8 cellular contexts compared by ENCODE assay signal in genomic region chr1:6033986-6034749, GRCh38. TPM values are rescaled to one million over a fixed set of nuclear protein-coding genes. Genes with fewer than 3 reads are reported as not detected.
A peak's percentile ranks its signal among the peaks of the same experiment; 100 is the strongest.
DNase-seq lines count a peak whose midpoint lies in the region; ATAC-seq, FAIRE-seq and TF ChIP-seq lines count a peak whose summit lies in the region.

No MANE protein-coding gene starts in this region.

- H3K4me1 ChIP-seq in Panc1 (ENCODE audit: control insufficient read depth, insufficient read depth, low read length) (peaks cover 17% of the 10 kb centered on the region), GM12878 (ENCODE audit: control insufficient read depth, insufficient read depth, low read length) (peaks cover 15% of the 10 kb centered on the region)

- TF ChIP-seq EP300 in GM12878 (IDR thresholded peaks at IDR 0.05; ENCODE audit: borderline replicate concordance in 1 of 2, control insufficient read depth in 1 of 2, low read depth in 2 of 2, low read length in 2 of 2): no peak

- H3K9ac ChIP-seq in GM12878 (ENCODE audit: control insufficient read depth, insufficient read depth, low read length): no peak overlapping the region

- H3K9me3 ChIP-seq in Panc1 (ENCODE audit: control insufficient read depth, insufficient read depth, low read depth, low read length) (no peaks in the 10 kb centered on the region), GM12878 (replicated peaks; ENCODE audit: control insufficient read depth, insufficient read depth, low read length) (no peaks in the 10 kb centered on the region)

- H2AFZ ChIP-seq in GM12878 (ENCODE audit: control insufficient read depth, low read depth, low read length): no peak overlapping the region

- intact Hi-C loops in Panc1 (cut with micrococcal nuclease; ENCODE audit: unreplicated experiment) (no loop called here), GM12878 (cut with micrococcal nuclease; ENCODE audit: unreplicated experiment) (no loop called here)

- peak; percentile 74 for DNase-seq in NCI-H82 (lab: John Stamatoyannopoulos, UW)
- no peak for DNase-seq in NCI-H82 treated with DMSO at 0.1 percent for 48 hours (lab: John Stamatoyannopoulos, UW; ENCODE audit: unreplicated experiment)
- DNase-seq in Panc1 (ENCODE audit: low read depth, low spot score): no peak
- DNase-seq in GM12878 (ENCODE audit: low read depth, low spot score): no peak
- peak; percentile 86 for DNase-seq in iPS-NIHi7 (ENCODE audit: extremely low spot score)
- DNase-seq in stimulated activated CD4-positive, alpha-beta T cell treated with anti-CD3 and anti-CD28 coated beads, Interleukin-2, amount 100 ng/mL, for 48 hours: peak; percentile 24 to 46

- 0 out of 2 replicates have a peak, but pooled peaks have one; percentile 11 for TF ChIP-seq RAD21 in GM12878 (IDR thresholded peaks at IDR 0.05; ENCODE audit: insufficient read depth, low read depth, low read length)

- SMC1A ChIA-PET in GM12878 (lab: Charles Lee; ENCODE audit: uncharacterized antibody, unreplicated experiment): interaction anchor here (1.2 kb wide), 1 partner anchor 10 kb away, joined by 3 read pairs; no protein-coding TSS in a partner anchor

- no peaks in the 10 kb centered on the region for H3K36me3 ChIP-seq in Panc1 (ENCODE audit: control insufficient read depth, insufficient read depth, low read length)
- peaks cover 9 to 22% of the 10 kb centered on the region in 2 experiments for H3K36me3 ChIP-seq in GM12878 (ENCODE audit: control insufficient read depth in 2 of 2, insufficient read depth in 2 of 2, low read length in 1 of 2)

- H3K79me2 ChIP-seq in GM12878 (ENCODE audit: control insufficient read depth, insufficient read depth, low read length): peaks cover 58% of the 10 kb centered on the region

- H4K20me1 ChIP-seq in GM12878 (ENCODE audit: control insufficient read depth, insufficient read depth): peaks cover 11% of the 10 kb centered on the region

- TF ChIP-seq POLR2A in GM12878 (IDR thresholded peaks at IDR 0.05; ENCODE audit: low read depth, low read length): no peak

- ATAC-seq in Panc1 (peak; percentile 84), GM12878 (peak; percentile 57), HG03108 (IDR thresholded peaks at IDR 0.05; ENCODE audit: unreplicated experiment) (no peak), HG02981 (IDR thresholded peaks at IDR 0.05; ENCODE audit: unreplicated experiment) (no peak)

- TF ChIP-seq CTCF in Panc1 (IDR thresholded peaks at IDR 0.05) (peak; percentile 91), GM12878 (IDR thresholded peaks at IDR 0.05 in 2 of 3, conservative IDR thresholded peaks at IDR 0.05 in 1 of 3; ENCODE audit: control insufficient read depth in 2 of 3, extremely low read depth in 1 of 3, insufficient read depth in 1 of 3, low read depth in 3 of 3, low read length in 3 of 3) (peak; percentile 24 to 66 (median 51))

- RAD21 ChIA-PET in GM12878 (lab: Charles Lee; ENCODE audit: unreplicated experiment): interaction anchor here (1.9 kb wide), 1 partner anchor 41 kb away, joined by 6 read pairs; no protein-coding TSS in a partner anchor

- H3K4me3 ChIP-seq in Panc1 (ENCODE audit: low read depth in 2 of 2, low read length in 2 of 2) (no peak overlapping the region), GM12878 (no peak overlapping the region)

- POLR2A ChIA-PET in Panc1 (lab: Charles Lee): no interaction called here
- POLR2A ChIA-PET in GM12878 (lab: Charles Lee): no interaction called here

- WGBS in GM12878 (ENCODE audit: insufficient coverage, insufficient replicate concordance, low lambda C conversion rate, missing lambda C conversion rate): 78% methylated on average over 21 of the region's 21 CpGs

- CTCF ChIA-PET in Panc1 (lab: Charles Lee) (interaction anchor here (0.6 to 0.8 kb wide), 5 partner anchors 8 to 208 kb away, joined by 3 to 4 read pairs (median 3); no protein-coding TSS in a partner anchor), GM12878 (lab: Yijun Ruan, JAX) (interaction anchor here (0.6 to 1.5 kb wide), 5 partner anchors 10 to 119 kb away, joined by 3 to 6 read pairs (median 4); no protein-coding TSS in a partner anchor)

- BruUV-seq in Panc1 (replicated peaks; lab: Mats Ljungman, UMichigan) (no TSS peak), GM12878 (replicated peaks; lab: Mats Ljungman, UMichigan) (no TSS peak)

- no peak for FAIRE-seq in GM12878 (lab: Jason Lieb, UNC)

- H3K4me2 ChIP-seq in GM12878 (ENCODE audit: control insufficient read depth, insufficient read depth): no peak overlapping the region

- in situ Hi-C loops in Panc1 (cut with HindIII; ENCODE audit: low pct_unique_long_range_greater_than_20kb, low sequenced_read_pairs) (no loop called here), GM12878 (cut with MboI) (no loop called here)

- H3K27me3 ChIP-seq in Panc1 (ENCODE audit: control insufficient read depth, insufficient read depth, low read length) (no peaks in the 10 kb centered on the region), GM12878 (replicated peaks in 1 of 2; ENCODE audit: control insufficient read depth in 2 of 2, insufficient read depth in 2 of 2, low read length in 1 of 2) (no peaks in the 10 kb centered on the region)

- H3K27ac ChIP-seq in Panc1 (ENCODE audit: low read length) (0 out of 2 replicates have a peak overlapping the region, but pooled peaks have one; percentile 31), GM12878 (ENCODE audit: control insufficient read depth, insufficient read depth) (no peak overlapping the region)

TF ChIP-seq in GM12878, 131 proteins besides CTCF, POLR2A, EP300 and RAD21:
- TF ChIP-seq CHD4 (IDR thresholded peaks at IDR 0.05) (no peak), HDAC2 (IDR thresholded peaks at IDR 0.05) (no peak), MYC (IDR thresholded peaks at IDR 0.05; ENCODE audit: insufficient read depth, insufficient read length, insufficient replicate concordance, low read length, severe bottlenecking) (no peak), DPF2 (IDR thresholded peaks at IDR 0.05) (no peak), BACH1 (IDR thresholded peaks at IDR 0.05; ENCODE audit: borderline replicate concordance) (no peak)

RNA-seq across cellular contexts. Expression of gene KCNAB2, which starts 11.5 kb away (rescaled TPM):
- total RNA-seq in Panc1 (2021; ENCODE audit: unreplicated experiment): 27.6 TPM
- polyA plus RNA-seq in Panc1 (2012; ENCODE audit: insufficient read length): 27.2 TPM
- total RNA-seq in GM12878 (2013; cell fraction: nucleolus; rRNA removed): 140 and 169 TPM in 2 replicates
- 46.6 and 55.6 TPM in 2 replicates for total RNA-seq in GM12878 (2014; rRNA removed)
- total RNA-seq in GM12878 (2014; rRNA removed; fragmentation: Illumina TruSeq; extraction: Trizol): 34.8 and 36.9 TPM in 2 replicates
- 118 and 123 TPM in 2 replicates for total RNA-seq in GM12878 (2021)
- polyA plus RNA-seq in GM12878 (2011; ENCODE audit: low read depth): 19.6 TPM
- 59.0 and 117 TPM in 2 replicates for polyA plus RNA-seq in GM12878 (2011; rRNA removed)
- 99.8 and 112 TPM in 2 replicates for polyA plus RNA-seq in GM12878 (2011; cell fraction: cytosol; rRNA removed)
- 639 and 737 TPM in 2 replicates for polyA plus RNA-seq in GM12878 (2011; cell fraction: nucleus; rRNA removed)
- polyA plus RNA-seq in GM12878 (2012): 60.1 and 83.6 TPM in 2 replicates
- polyA plus RNA-seq in GM12878 (2014; fragmentation: Illumina TruSeq; extraction: Trizol): 23.7 and 57.4 TPM in 2 replicates
- 1 to 10 TPM; 2.9 to 4.7 TPM for polyA plus RNA-seq in GM12878 (2014; fragmentation: Nextera tagmentation; extraction: Ambion mirVana)
- 98.9 and 115 TPM in 2 replicates for polyA plus RNA-seq in GM12878 (2014; rRNA removed)
- polyA plus RNA-seq in GM12878 (2016; fragmentation: Nextera tagmentation; extraction: Ambion mirVana): 10 to 100 TPM; 67.5 to 73.2 TPM
- 64.4 and 91.4 TPM in 2 replicates for polyA minus RNA-seq in GM12878 (2011; rRNA and poly(A)+ RNA removed)
- polyA minus RNA-seq in GM12878 (2011; cell fraction: cytosol; rRNA and poly(A)+ RNA removed): 39.9 and 41.6 TPM in 2 replicates
- 90.3 and 105 TPM in 2 replicates for polyA minus RNA-seq in GM12878 (2011; cell fraction: nucleus; rRNA and poly(A)+ RNA removed)

RNA-seq across cellular contexts. Expression of gene NPHP4, which starts 41.9 kb away (rescaled TPM):
- total RNA-seq in Panc1 (2021; ENCODE audit: unreplicated experiment): 20.1 TPM
- polyA plus RNA-seq in Panc1 (2012; ENCODE audit: insufficient read length): 20.8 TPM
- 33.2 and 39.6 TPM in 2 replicates for total RNA-seq in GM12878 (2013; cell fraction: nucleolus; rRNA removed)
- total RNA-seq in GM12878 (2014; rRNA removed): 3.2 and 3.8 TPM in 2 replicates
- 2.1 TPM in 2 replicates for total RNA-seq in GM12878 (2014; rRNA removed; fragmentation: Illumina TruSeq; extraction: Trizol)
- total RNA-seq in GM12878 (2021): 8.3 and 10.5 TPM in 2 replicates
- 1.9 TPM for polyA plus RNA-seq in GM12878 (2011; ENCODE audit: low read depth)
- polyA plus RNA-seq in GM12878 (2011; rRNA removed): 1.6 and 2.9 TPM in 2 replicates
- 3.3 and 4.8 TPM in 2 replicates for polyA plus RNA-seq in GM12878 (2011; cell fraction: cytosol; rRNA removed)
- 41.4 and 46.9 TPM in 2 replicates for polyA plus RNA-seq in GM12878 (2011; cell fraction: nucleus; rRNA removed)
- polyA plus RNA-seq in GM12878 (2012): 4.5 and 4.6 TPM in 2 replicates
- polyA plus RNA-seq in GM12878 (2014; fragmentation: Illumina TruSeq; extraction: Trizol): 1.4 and 2.6 TPM in 2 replicates
- under 1 TPM; 0.16 to 0.66 TPM for polyA plus RNA-seq in GM12878 (2014; fragmentation: Nextera tagmentation; extraction: Ambion mirVana)
- polyA plus RNA-seq in GM12878 (2014; rRNA removed): 5.3 and 6.8 TPM in 2 replicates
- polyA plus RNA-seq in GM12878 (2016; fragmentation: Nextera tagmentation; extraction: Ambion mirVana): 1 to 10 TPM; 3.3 TPM
- polyA minus RNA-seq in GM12878 (2011; rRNA and poly(A)+ RNA removed): 5.6 and 11.7 TPM in 2 replicates
- 3.8 and 4.0 TPM in 2 replicates for polyA minus RNA-seq in GM12878 (2011; cell fraction: cytosol; rRNA and poly(A)+ RNA removed)
- 11.2 and 18.5 TPM in 2 replicates for polyA minus RNA-seq in GM12878 (2011; cell fraction: nucleus; rRNA and poly(A)+ RNA removed)

Comparison
In these comparisons a context has a peak if more than half of its experiments do, and no peak if none do; other contexts are left out.
1. DNase-seq: peak in NCI-H82 (single experiment), iPS-NIHi7 (single experiment) and stimulated activated CD4-positive, alpha-beta T cell treated with anti-CD3 and anti-CD28 coated beads, Interleukin-2, amount 100 ng/mL, for 48 hours (2 of 2); none in NCI-H82 treated with DMSO at 0.1 percent for 48 hours (single experiment), Panc1 (single experiment) and GM12878 (single experiment).
2. ATAC-seq: peak in Panc1 (single experiment) and GM12878 (single experiment); none in HG03108 (single experiment) and HG02981 (single experiment).